ENCODE assay signal across 27 cellular contexts in genomic region chr2:209376686-209377085, GRCh38. TPM values are rescaled to one million over a fixed set of nuclear protein-coding genes. Genes with fewer than 3 reads are reported as not detected.
DNase-seq lines count a peak whose midpoint lies in the region; ATAC-seq, FAIRE-seq and TF ChIP-seq lines count a peak whose summit lies in the region.
"Had no signal": no experiment of that assay in that cellular context is flagged by ENCODE, and none has a peak within 500 bp of the region (broad histone marks: within the 10 kb centered on the region; RNA-seq: fewer than 3 reads in every experiment).

No MANE protein-coding gene starts in this region.

- TF ChIP-seq CTCF in D721Med (IDR thresholded peaks at IDR 0.05; ENCODE audit: insufficient read depth, missing control alignments) (no peak), HEK293 (tag by site-specific recombination; IDR thresholded peaks at IDR 0.05) (no peak), K562 (IDR thresholded peaks at IDR 0.05 in 2 of 3, conservative IDR thresholded peaks at IDR 0.05 in 1 of 3; ENCODE audit: insufficient read depth in 2 of 3, low read depth in 1 of 3, low read length in 3 of 3) (no peak)

- ATAC-seq in K562 (no peak), GM18519 (IDR thresholded peaks at IDR 0.05; ENCODE audit: low FRiP score, unreplicated experiment) (no peak), HG03196 (IDR thresholded peaks at IDR 0.05; ENCODE audit: unreplicated experiment) (no peak)
- ATAC-seq: A549; CD8-positive, alpha-beta T cell; GM12878 had no signal

- H3K4me3 ChIP-seq in HEK293 (ENCODE audit: low read depth, low read length) = no peak overlapping the region
- H3K4me3 ChIP-seq in K562 = no peak overlapping the region
- H3K4me3 ChIP-seq: A549; BLaER1 treated with 17β-estradiol and CSF1 and Interleukin-3, amounts not matched to agents 10 nM and 100 nM; GM12878 had no signal

- in situ Hi-C loops in K562 (cut with MboI) = no loop called here

- 0% methylated on average over 1 of the region's 1 CpG for WGBS in K562 (ENCODE audit: insufficient coverage, low coverage, missing lambda C conversion rate)

- H3K4me1 ChIP-seq in HEK293 (ENCODE audit: control insufficient read depth, insufficient read depth, low read length) (no peaks in the 10 kb centered on the region), K562 (replicated peaks in 1 of 2; ENCODE audit: control insufficient read depth in 2 of 2, insufficient read depth in 2 of 2, low read length in 2 of 2) (no peaks in the 10 kb centered on the region)
- H3K4me1 ChIP-seq: A549, Caco-2 had no signal

- CTCF ChIA-PET in HEK293 (lab: Yijun Ruan, JAX) = interaction anchor here (1.6 to 2.1 kb wide), 2 partner anchors 46 to 48 kb away, joined by 3 to 4 read pairs; no protein-coding TSS in a partner anchor
- CTCF ChIA-PET in K562 (lab: Yijun Ruan, JAX; ENCODE audit: low intra/inter-chr PET ratio) = no interaction called here

- FAIRE-seq in D721Med (lab: Jason Lieb, UNC) (peak; percentile 60), K562 (lab: Jason Lieb, UNC) (no peak)
- FAIRE-seq: A549, GM12878, GM12892, GM18507, GM19239 had no signal

- H3K27ac ChIP-seq in HEK293 (ENCODE audit: extremely low read depth, low read depth, low read length) (no peak overlapping the region), K562 (ENCODE audit: extremely low read depth, low read depth, low read length) (no peak overlapping the region)
- H3K27ac ChIP-seq: 22Rv1; A549; BLaER1 treated with 17β-estradiol and CSF1 and Interleukin-3, amounts not matched to agents 10 nM and 100 nM; C4-2B had no signal

- no peak overlapping the region for H2AFZ ChIP-seq in K562 (ENCODE audit: low read depth, low read length)

- H3K36me3 ChIP-seq in HEK293 (ENCODE audit: control insufficient read depth in 2 of 2, insufficient read depth in 1 of 2, low read length in 2 of 2) (no peaks in the 10 kb centered on the region), K562 (ENCODE audit: control insufficient read depth, insufficient read depth, low read length) (no peaks in the 10 kb centered on the region)
- H3K36me3 ChIP-seq: BLaER1 treated with 17β-estradiol and CSF1 and Interleukin-3, amounts not matched to agents 10 nM and 100 nM had no signal

- no peak overlapping the region for H3K9ac ChIP-seq in K562 (ENCODE audit: insufficient read depth in 1 of 2, low read depth in 2 of 2, low read length in 2 of 2)
- H3K9ac ChIP-seq: BLaER1 treated with 17β-estradiol and CSF1 and Interleukin-3, amounts not matched to agents 10 nM and 100 nM had no signal

- H4K20me1 ChIP-seq in K562 (replicated peaks; ENCODE audit: control insufficient read depth, insufficient read depth, low read length) = no peaks in the 10 kb centered on the region
- H4K20me1 ChIP-seq: BLaER1 treated with 17β-estradiol and CSF1 and Interleukin-3, amounts not matched to agents 10 nM and 100 nM had no signal

- no peaks in the 10 kb centered on the region for H3K27me3 ChIP-seq in K562 (ENCODE audit: control insufficient read depth in 2 of 2, insufficient read depth in 2 of 2, low read length in 2 of 2)

- H3K9me1 ChIP-seq in K562 (ENCODE audit: control insufficient read depth, insufficient read depth, low read length) = no peaks in the 10 kb centered on the region

- no peak overlapping the region for H3K4me2 ChIP-seq in K562 (ENCODE audit: insufficient read depth, low read length)
- H3K4me2 ChIP-seq: A549 had no signal

- H3K9me3 ChIP-seq in HEK293 (ENCODE audit: control insufficient read depth, insufficient read depth, low read depth, low read length) (0 out of 2 replicates have a peak, but pooled peaks cover 2% of the 10 kb centered on the region), K562 (replicated peaks; ENCODE audit: control insufficient read depth, insufficient read depth, low read depth, low read length) (no peaks in the 10 kb centered on the region; the same call in 1 of the 2 replicates)

- POLR2A ChIA-PET in HEK293 (lab: Yijun Ruan, JAX) = no interaction called here
- POLR2A ChIA-PET in K562 (lab: Yijun Ruan, JAX) = no interaction called here

- BruUV-seq in K562 (replicated peaks; lab: Mats Ljungman, UMichigan) = no TSS peak

- H3K79me2 ChIP-seq in K562 (ENCODE audit: control insufficient read depth, insufficient read depth, low read length) = no peaks in the 10 kb centered on the region

- no peak for TF ChIP-seq RAD21 in K562 (CRISPR knock-in tag; conservative IDR thresholded peaks at IDR 0.05 in 1 of 2, IDR thresholded peaks at IDR 0.05 in 1 of 2)

- DNase-seq in D721Med (ENCODE audit: insufficient read length, low spot score) = no peak
- no peak for DNase-seq in K562 (ENCODE audit: extremely low read depth in 1 of 4, low spot score in 3 of 4)
- DNase-seq in NCI-H82 (lab: John Stamatoyannopoulos, UW) = no peak
- DNase-seq: AML-193; Caco-2; Calu3; CD4-positive, alpha-beta T cell; CD8-positive, alpha-beta T cell; DMS 273 treated with DMSO at 0.1 percent for 48 hours; DMS153; DMS53; DMS79; DND-41; EL; GDM1 had no signal

- no peak for TF ChIP-seq POLR2A in K562 (conservative IDR thresholded peaks at IDR 0.05)

- intact Hi-C loops in K562 (cut with micrococcal nuclease) = no loop called here

- no peak for TF ChIP-seq EP300 in K562 (IDR thresholded peaks at IDR 0.05; ENCODE audit: low read length)

TF ChIP-seq in HEK293, 187 proteins besides CTCF, POLR2A, EP300 and RAD21:
- TF ChIP-seq ZNF274 (IDR thresholded peaks at IDR 0.05; ENCODE audit: low read length) (peak; percentile 59; the same call in 1 of the 2 replicates), ZNF274 (tag by site-specific recombination; IDR thresholded peaks at IDR 0.05; ENCODE audit: borderline replicate concordance) (no peak), ZBTB17 (tag by site-specific recombination; IDR thresholded peaks at IDR 0.05) (no peak)
TF ChIP-seq in HEK293: peak in this region for 1.

TF ChIP-seq in K562, 482 proteins besides CTCF, POLR2A, EP300 and RAD21:
- no peak for TF ChIP-seq CHD4 (IDR thresholded peaks at IDR 0.05; ENCODE audit: insufficient read depth, insufficient replicate concordance, low read depth, low read length, poor library complexity, severe bottlenecking)
- 0 out of 2 replicates have a peak, but pooled peaks have one; percentile 34 for TF ChIP-seq ZNF274 (IDR thresholded peaks at IDR 0.05; ENCODE audit: borderline replicate concordance, low read depth, low read length)
- TF ChIP-seq ZBTB8A (IDR thresholded peaks at IDR 0.05; ENCODE audit: partially characterized antibody) = no peak
- no peak for TF ChIP-seq ZNF764 (CRISPR knock-in tag; IDR thresholded peaks at IDR 0.05; ENCODE audit: low read depth)

RNA-seq across cellular contexts. Expression of gene MAP2, which starts 47.2 kb away (rescaled TPM):
- not detected in 2 replicates for total RNA-seq in K562 (2011; cell fraction: chromatin; rRNA removed; ENCODE audit: low replicate concordance)
- not detected in 2 replicates for total RNA-seq in K562 (2011; cell fraction: nucleolus; rRNA removed)
- total RNA-seq in K562 (2011; cell fraction: nucleoplasm; rRNA removed) = not detected in 2 replicates
- total RNA-seq in K562 (2014; rRNA removed) = not detected in 2 replicates
- not detected in 2 replicates for total RNA-seq in K562 (2014; rRNA removed; fragmentation: Illumina TruSeq; extraction: Trizol)
- not detected in 2 replicates for total RNA-seq in K562 (2015; rRNA removed; fragmentation: Illumina TruSeq; extraction: Trizol)
- 0.04 and 0.13 TPM in 2 replicates for total RNA-seq in K562 (2021)
- not detected in 2 replicates for polyA plus RNA-seq in K562 (2011; rRNA removed)
- polyA plus RNA-seq in K562 (2011; cell fraction: cytosol; rRNA removed) = not detected in 2 replicates
- not detected in 2 replicates for polyA plus RNA-seq in K562 (2011; cell fraction: nucleus; rRNA removed)
- 0.26 TPM in 1 of 2 replicates, not detected in the other for polyA plus RNA-seq in K562 (2012)
- not detected in 2 replicates for polyA plus RNA-seq in K562 (2014; fragmentation: Illumina TruSeq; extraction: Trizol)
- not detected for polyA plus RNA-seq in K562 (2014; fragmentation: Nextera tagmentation; extraction: Ambion mirVana)
- polyA plus RNA-seq in K562 (2014; rRNA removed) = not detected in 2 replicates
- not detected in 2 replicates for polyA minus RNA-seq in K562 (2011; rRNA and poly(A)+ RNA removed)
- not detected in 2 replicates for polyA minus RNA-seq in K562 (2011; cell fraction: cytosol; rRNA and poly(A)+ RNA removed)
- not detected in 2 replicates for polyA minus RNA-seq in K562 (2011; cell fraction: nucleus; rRNA and poly(A)+ RNA removed)
- total RNA-seq: CD8-positive, alpha-beta T cell; G401; GM12878 had no signal
